ENCODE assay signal across 15 cellular contexts in the genomic region with DNA sequence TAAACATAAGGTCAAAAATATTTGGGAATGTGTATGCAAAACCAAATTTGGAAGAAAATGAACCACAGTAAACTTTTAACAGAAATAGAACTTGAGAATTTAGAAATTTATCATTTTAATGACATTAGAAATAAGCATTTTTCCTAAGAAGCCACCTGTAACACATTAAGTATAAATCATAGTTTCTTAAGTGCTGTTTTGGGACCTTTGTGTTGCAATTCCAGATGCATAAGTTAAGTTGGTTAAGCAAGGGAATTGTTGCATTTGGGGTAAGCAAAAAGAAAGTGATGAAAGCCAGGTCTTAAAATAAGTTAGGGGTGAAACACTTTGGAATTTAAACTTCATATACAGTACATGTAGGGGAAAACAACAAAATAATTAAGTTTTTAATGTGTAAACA. TPM values are rescaled to one million over a fixed set of nuclear protein-coding genes. Genes with fewer than 3 reads are reported as not detected.
DNase-seq lines count a peak whose midpoint lies in the region; ATAC-seq, FAIRE-seq and TF ChIP-seq lines count a peak whose summit lies in the region.
"Had no signal": no experiment of that assay in that cellular context is flagged by ENCODE, and none has a peak within 500 bp of the region (broad histone marks: within the 10 kb centered on the region; RNA-seq: fewer than 3 reads in every experiment).

No MANE protein-coding gene starts in this region.

- TF ChIP-seq CTCF in AG10803 (conservative IDR thresholded peaks at IDR 0.05; ENCODE audit: low read length) (no peak), choroid plexus epithelial cell (conservative IDR thresholded peaks at IDR 0.05; ENCODE audit: low read depth, low read length) (no peak)

- no peaks in the 10 kb centered on the region for H3K4me1 Mint-ChIP-seq in activated naive CD8-positive, alpha-beta T cell treated with anti-CD3 and anti-CD28 coated beads for 36 hours

- H3K27me3 Mint-ChIP-seq in activated naive CD8-positive, alpha-beta T cell treated with anti-CD3 and anti-CD28 coated beads for 36 hours: no peaks in the 10 kb centered on the region

- DNase-seq in AG10803 (ENCODE audit: low read depth) (peak; percentile 94), GM04504 (ENCODE audit: low read depth) (peak; percentile 57), choroid plexus epithelial cell (ENCODE audit: low read depth) (peak; percentile 3), frontal cortex (ENCODE audit: low spot score in 2 of 2) (no peak), Kasumi-1 (lab: John Stamatoyannopoulos, UW) (no peak), activated T-cell treated with anti-CD3 and anti-CD28 coated beads for 4 hours (no peak)
- no peak for DNase-seq in activated naive CD8-positive, alpha-beta T cell treated with anti-CD3 and anti-CD28 coated beads for 36 hours
- DNase-seq: NCI-H1105, NCI-H1694 treated with DMSO at 0.1 percent for 48 hours, NCI-H345, NCI-H526 treated with DMSO at 0.1 percent for 48 hours, PC-3 had no signal

- no peak overlapping the region for H3K4me3 ChIP-seq in AG10803 (ENCODE audit: low read length)
- no peak overlapping the region for H3K4me3 ChIP-seq in choroid plexus epithelial cell (ENCODE audit: low read depth, low read length)
- H3K4me3 ChIP-seq: K562 had no signal

- H3K27ac Mint-ChIP-seq in activated naive CD8-positive, alpha-beta T cell treated with anti-CD3 and anti-CD28 coated beads for 36 hours: no peak overlapping the region

- H3K36me3 Mint-ChIP-seq in activated naive CD8-positive, alpha-beta T cell treated with anti-CD3 and anti-CD28 coated beads for 36 hours: no peaks in the 10 kb centered on the region

- FAIRE-seq in frontal cortex (lab: Jason Lieb, UNC): peak; percentile 33
- FAIRE-seq: GM12891, K562 had no signal

- ATAC-seq in HG03565 (IDR thresholded peaks at IDR 0.05; ENCODE audit: unreplicated experiment): no peak
- ATAC-seq: K562, PC-3 had no signal

- H3K4me3 Mint-ChIP-seq in activated naive CD8-positive, alpha-beta T cell treated with anti-CD3 and anti-CD28 coated beads for 36 hours: no peak overlapping the region

- peaks cover 2% of the 10 kb centered on the region for H3K9me3 Mint-ChIP-seq in activated naive CD8-positive, alpha-beta T cell treated with anti-CD3 and anti-CD28 coated beads for 36 hours

RNA-seq across cellular contexts. Expression of gene CDKN2C, which starts 49.8 kb away (rescaled TPM):
- 6.1 TPM for total RNA-seq in frontal cortex
- 10 to 100 TPM; 13.0 to 13.6 TPM for total RNA-seq in activated naive CD8-positive, alpha-beta T cell treated with anti-CD3 and anti-CD28 coated beads for 36 hours

RNA-seq across cellular contexts. Expression of gene FAF1, which starts 59.7 kb away (rescaled TPM):
- 47.3 TPM for total RNA-seq in frontal cortex
- 10 to 100 TPM; 83.7 to 88.5 TPM for total RNA-seq in activated naive CD8-positive, alpha-beta T cell treated with anti-CD3 and anti-CD28 coated beads for 36 hours

Comparison
In these comparisons a context has a peak if more than half of its experiments do, and no peak if none do; other contexts are left out.
1. DNase-seq: peak in AG10803 (single experiment), GM04504 (single experiment) and choroid plexus epithelial cell (single experiment); none in frontal cortex (0 of 2), activated naive CD8-positive, alpha-beta T cell treated with anti-CD3 and anti-CD28 coated beads for 36 hours (single experiment), Kasumi-1 (0 of 2) and activated T-cell treated with anti-CD3 and anti-CD28 coated beads for 4 hours (single experiment).